Comparison of ENCODE assay signal across 23 cellular contexts in genomic region chr1:2202008-2202575, GRCh38.
"Had no signal": no experiment of that assay in that cellular context is flagged by ENCODE, and none has a peak within 500 bp of the region (broad histone marks: within the 10 kb centered on the region; RNA-seq: fewer than 3 reads in every experiment).

No MANE protein-coding gene starts in this region.

- DNase-seq: activated CD4-positive, alpha-beta T cell treated with anti-CD3 and anti-CD28 coated beads for 4 hours; activated CD4-positive, alpha-beta T cell treated with anti-CD3 and anti-CD28 coated beads, Interleukin-2, amount 50 U/mL, for 48 hours; activated CD4-positive, CD25-positive, alpha-beta regulatory T cell; activated CD8-positive, alpha-beta memory T cell treated with anti-CD3 and anti-CD28 coated beads, Interleukin-2, amount 50 U/mL, for 48 hours; activated gamma-delta T cell; anterior cingulate cortex; body of pancreas; dermis blood vessel endothelial cell; effector CD8-positive, alpha-beta T cell; erythroblast; foreskin fibroblast; midbrain; posterior cingulate gyrus; sigmoid colon; stimulated activated CD4-positive, alpha-beta T cell treated with anti-CD3 and anti-CD28 coated beads, Interleukin-4, amount 100 ng/mL, for 1 hour; stimulated activated naive CD8-positive, alpha-beta T cell treated with anti-CD3 and anti-CD28 coated beads, Interleukin-15, Interleukin-2, amounts not matched to agents 100 U/mL and 50 U/mL, for 24 hours had no signal

- H3K4me3 Mint-ChIP-seq: activated naive CD4-positive, alpha-beta T cell treated with anti-CD3 and anti-CD28 coated beads, Interleukin-2, amount 50 U/mL, for 24 hours; activated T-helper 1 cell treated with anti-CD3 and anti-CD28 coated beads, Interleukin-12 subunit alpha, Interleukin-12 subunit beta, Interleukin-2, Interleukin-4 antibody, amounts not matched to agents 30 ng/mL and 10 ng/mL and 1 ng/mL, durations not matched to agents 14 hours and 24 hours and 36 hours; neural crest cell; T-helper 1 cell treated with Interleukin-12 subunit alpha and Interleukin-12 subunit beta and Interleukin-4 antibody, amounts not matched to agents 30 μg/mL and 1 μg/mL, for 36 hours had no signal

- H3K27ac Mint-ChIP-seq: activated naive CD4-positive, alpha-beta T cell treated with anti-CD3 and anti-CD28 coated beads, Interleukin-2, amount 50 U/mL, for 24 hours; activated T-helper 1 cell treated with anti-CD3 and anti-CD28 coated beads, Interleukin-12 subunit alpha, Interleukin-12 subunit beta, Interleukin-2, Interleukin-4 antibody, amounts not matched to agents 30 ng/mL and 10 ng/mL and 1 ng/mL, durations not matched to agents 14 hours and 24 hours and 36 hours; T-helper 1 cell treated with Interleukin-12 subunit alpha and Interleukin-12 subunit beta and Interleukin-4 antibody, amounts not matched to agents 30 μg/mL and 1 μg/mL, for 36 hours had no signal

- H3K36me3 Mint-ChIP-seq: activated naive CD4-positive, alpha-beta T cell treated with anti-CD3 and anti-CD28 coated beads, Interleukin-2, amount 50 U/mL, for 24 hours had no signal

- H3K27me3 Mint-ChIP-seq: activated naive CD4-positive, alpha-beta T cell treated with anti-CD3 and anti-CD28 coated beads, Interleukin-2, amount 50 U/mL, for 24 hours had no signal

- H3K27ac ChIP-seq: body of pancreas, sigmoid colon had no signal

- H3K27me3 ChIP-seq: body of pancreas, sigmoid colon, upper lobe of left lung had no signal

- H3K36me3 ChIP-seq: sigmoid colon, upper lobe of left lung had no signal

- H3K9me3 Mint-ChIP-seq: activated naive CD4-positive, alpha-beta T cell treated with anti-CD3 and anti-CD28 coated beads, Interleukin-2, amount 50 U/mL, for 24 hours; activated T-helper 1 cell treated with anti-CD3 and anti-CD28 coated beads, Interleukin-12 subunit alpha, Interleukin-12 subunit beta, Interleukin-2, Interleukin-4 antibody, amounts not matched to agents 30 ng/mL and 10 ng/mL and 1 ng/mL, durations not matched to agents 14 hours and 24 hours and 36 hours; neural crest cell; T-helper 1 cell treated with Interleukin-12 subunit alpha and Interleukin-12 subunit beta and Interleukin-4 antibody, amounts not matched to agents 30 μg/mL and 1 μg/mL, for 36 hours had no signal

- ATAC-seq: body of pancreas; left lobe of liver; stimulated activated naive CD8-positive, alpha-beta T cell treated with anti-CD3 and anti-CD28 coated beads, Interleukin-15, Interleukin-2, amounts not matched to agents 100 U/mL and 50 U/mL, for 24 hours had no signal

- H3K9me3 ChIP-seq: body of pancreas, sigmoid colon, upper lobe of left lung had no signal

- H3K4me3 ChIP-seq: body of pancreas, lung, sigmoid colon, upper lobe of left lung had no signal
